13 cellular contexts compared by ENCODE assay signal in the genomic region with DNA sequence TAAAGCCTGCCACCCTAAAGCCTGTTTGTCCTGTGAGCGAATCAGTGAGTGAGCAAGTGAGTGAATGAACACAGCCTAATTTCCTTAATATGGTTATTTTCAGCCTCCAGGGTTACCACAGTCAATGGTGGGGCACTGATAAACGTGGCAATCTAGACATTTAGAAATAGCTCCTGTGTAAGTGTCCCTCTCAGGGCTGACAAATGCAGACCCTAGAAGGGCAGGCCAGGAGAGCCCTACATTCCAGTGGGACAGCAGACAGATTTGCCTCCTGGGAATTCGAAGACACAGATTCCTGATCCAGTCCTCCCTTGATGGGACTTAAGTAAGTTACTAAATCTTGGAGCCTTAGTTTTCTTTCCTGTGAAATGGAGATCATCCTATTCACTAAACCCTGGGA.
"Had no signal": no experiment of that assay in that cellular context is flagged by ENCODE, and none has a peak within 500 bp of the region (broad histone marks: within the 10 kb centered on the region; RNA-seq: fewer than 3 reads in every experiment).

No MANE protein-coding gene starts in this region.

- H3K27ac Mint-ChIP-seq: activated CD8-positive, alpha-beta T cell treated with anti-CD3 and anti-CD28 coated beads for 36 hours; activated naive CD4-positive, alpha-beta T cell treated with anti-CD3 and anti-CD28 coated beads, Interleukin-2, amount 50 U/mL, for 72 hours; activated T-cell treated with anti-CD3 and anti-CD28 coated beads, Interleukin-2, amount 50 U/mL, for 72 hours; mesothelial cell of epicardium; neural progenitor cell; stimulated activated effector memory CD8-positive, alpha-beta T cell treated with anti-CD3 and anti-CD28 coated beads, Interleukin-12 subunit alpha, Interleukin-12 subunit beta, amount 100 ng/mL, for 72 hours had no signal

- H3K27ac ChIP-seq: brain microvascular endothelial cell, neural progenitor cell, tibial artery had no signal

- H3K4me1 ChIP-seq: neural progenitor cell, tibial artery had no signal

- H3K9me3 Mint-ChIP-seq: activated CD8-positive, alpha-beta T cell treated with anti-CD3 and anti-CD28 coated beads for 36 hours; activated naive CD4-positive, alpha-beta T cell treated with anti-CD3 and anti-CD28 coated beads, Interleukin-2, amount 50 U/mL, for 72 hours; activated T-cell treated with anti-CD3 and anti-CD28 coated beads, Interleukin-2, amount 50 U/mL, for 72 hours; mesothelial cell of epicardium; neural progenitor cell; stimulated activated effector memory CD8-positive, alpha-beta T cell treated with anti-CD3 and anti-CD28 coated beads, Interleukin-12 subunit alpha, Interleukin-12 subunit beta, amount 100 ng/mL, for 72 hours had no signal

- DNase-seq: activated gamma-delta T cell, cortex of kidney, tibial artery had no signal

- H3K27me3 Mint-ChIP-seq: activated CD8-positive, alpha-beta T cell treated with anti-CD3 and anti-CD28 coated beads for 36 hours; T-helper 17 cell had no signal

- H3K4me2 ChIP-seq: neural progenitor cell had no signal

- H3K4me3 ChIP-seq: neural progenitor cell, ovary, tibial artery had no signal

- H3K9me3 ChIP-seq: ovary, tibial artery had no signal

- H3K4me3 Mint-ChIP-seq: activated CD8-positive, alpha-beta T cell treated with anti-CD3 and anti-CD28 coated beads for 36 hours; activated T-cell treated with anti-CD3 and anti-CD28 coated beads, Interleukin-2, amount 50 U/mL, for 72 hours; mesothelial cell of epicardium; neural progenitor cell; stimulated activated effector memory CD8-positive, alpha-beta T cell treated with anti-CD3 and anti-CD28 coated beads, Interleukin-12 subunit alpha, Interleukin-12 subunit beta, amount 100 ng/mL, for 72 hours; T-helper 17 cell had no signal

- H3K9ac ChIP-seq: neural progenitor cell had no signal

- H3K36me3 Mint-ChIP-seq: activated naive CD4-positive, alpha-beta T cell treated with anti-CD3 and anti-CD28 coated beads, Interleukin-2, amount 50 U/mL, for 72 hours; mesothelial cell of epicardium; neural progenitor cell had no signal

- H3K36me3 ChIP-seq: brain microvascular endothelial cell, neural progenitor cell, ovary, tibial artery had no signal

- FAIRE-seq: urothelium cell line had no signal

- H2AFZ ChIP-seq: neural progenitor cell had no signal

- H3K27me3 ChIP-seq: brain microvascular endothelial cell, neural progenitor cell, ovary had no signal
